Comparison of ENCODE assay signal across 1 cellular context in genomic region chr16:31351246-31351936, GRCh38.
TF ChIP-seq lines count a peak whose summit lies in the region.

No MANE protein-coding gene starts in this region.

TF ChIP-seq in GM12878, 131 proteins besides CTCF, POLR2A, EP300 and RAD21 (continued from another document and continues in another):
- TF ChIP-seq ELK1 (IDR thresholded peaks at IDR 0.05; ENCODE audit: low read depth, low read length) (no peak), EED (IDR thresholded peaks at IDR 0.05; ENCODE audit: low read depth) (peak; percentile 99), PAX5 (IDR thresholded peaks at IDR 0.05; ENCODE audit: borderline replicate concordance, low read depth, low read length) (peak; percentile 24; the same call in 1 of the 2 replicates), NKRF (conservative IDR thresholded peaks at IDR 0.05) (no peak), NFIC (IDR thresholded peaks at IDR 0.05; ENCODE audit: low read depth, low read length) (peak; percentile 85), RUNX3 (IDR thresholded peaks at IDR 0.05; ENCODE audit: low read length) (peak; percentile 81), CEBPZ (IDR thresholded peaks at IDR 0.05; ENCODE audit: low read depth, low read length) (no peak), IKZF2 (IDR thresholded peaks at IDR 0.05) (peak; percentile 91 to 97), EGR1 (IDR thresholded peaks at IDR 0.05; ENCODE audit: borderline replicate concordance in 1 of 2, low read depth in 2 of 2, low read length in 2 of 2) (peak in 1 of 2 experiments; percentile 34; a peak in 1 of 3 replicates), MTA3 (IDR thresholded peaks at IDR 0.05; ENCODE audit: borderline replicate concordance, low read length) (peak; percentile 91; the same call in 1 of the 2 replicates), PRDM15 (CRISPR knock-in tag; IDR thresholded peaks at IDR 0.05) (no peak), EZH2 (IDR thresholded peaks at IDR 0.05; ENCODE audit: borderline replicate concordance, control insufficient read depth, low read depth, low read length) (no peak), FOXM1 (IDR thresholded peaks at IDR 0.05; ENCODE audit: low read depth, low read length) (no peak), TBL1XR1 (IDR thresholded peaks at IDR 0.05; ENCODE audit: low read depth, low read length) (peak; percentile 85; the same call in 1 of the 2 replicates), ZBTB40 (IDR thresholded peaks at IDR 0.05; ENCODE audit: borderline replicate concordance) (no peak), YY1 (IDR thresholded peaks at IDR 0.05; ENCODE audit: low read depth, low read length) (no peak), HDGF (IDR thresholded peaks at IDR 0.05) (no peak), DPF2 (IDR thresholded peaks at IDR 0.05) (peak; percentile 60; the same call in 1 of the 2 replicates), PML (IDR thresholded peaks at IDR 0.05; ENCODE audit: low read length) (no peak; the same call in 1 of the 2 replicates), STAT3 (IDR thresholded peaks at IDR 0.05; ENCODE audit: low read depth, low read length) (no peak), ZZZ3 (IDR thresholded peaks at IDR 0.05; ENCODE audit: control insufficient read depth, insufficient read length, low read depth) (no peak)
- TF ChIP-seq, protein P1, sequence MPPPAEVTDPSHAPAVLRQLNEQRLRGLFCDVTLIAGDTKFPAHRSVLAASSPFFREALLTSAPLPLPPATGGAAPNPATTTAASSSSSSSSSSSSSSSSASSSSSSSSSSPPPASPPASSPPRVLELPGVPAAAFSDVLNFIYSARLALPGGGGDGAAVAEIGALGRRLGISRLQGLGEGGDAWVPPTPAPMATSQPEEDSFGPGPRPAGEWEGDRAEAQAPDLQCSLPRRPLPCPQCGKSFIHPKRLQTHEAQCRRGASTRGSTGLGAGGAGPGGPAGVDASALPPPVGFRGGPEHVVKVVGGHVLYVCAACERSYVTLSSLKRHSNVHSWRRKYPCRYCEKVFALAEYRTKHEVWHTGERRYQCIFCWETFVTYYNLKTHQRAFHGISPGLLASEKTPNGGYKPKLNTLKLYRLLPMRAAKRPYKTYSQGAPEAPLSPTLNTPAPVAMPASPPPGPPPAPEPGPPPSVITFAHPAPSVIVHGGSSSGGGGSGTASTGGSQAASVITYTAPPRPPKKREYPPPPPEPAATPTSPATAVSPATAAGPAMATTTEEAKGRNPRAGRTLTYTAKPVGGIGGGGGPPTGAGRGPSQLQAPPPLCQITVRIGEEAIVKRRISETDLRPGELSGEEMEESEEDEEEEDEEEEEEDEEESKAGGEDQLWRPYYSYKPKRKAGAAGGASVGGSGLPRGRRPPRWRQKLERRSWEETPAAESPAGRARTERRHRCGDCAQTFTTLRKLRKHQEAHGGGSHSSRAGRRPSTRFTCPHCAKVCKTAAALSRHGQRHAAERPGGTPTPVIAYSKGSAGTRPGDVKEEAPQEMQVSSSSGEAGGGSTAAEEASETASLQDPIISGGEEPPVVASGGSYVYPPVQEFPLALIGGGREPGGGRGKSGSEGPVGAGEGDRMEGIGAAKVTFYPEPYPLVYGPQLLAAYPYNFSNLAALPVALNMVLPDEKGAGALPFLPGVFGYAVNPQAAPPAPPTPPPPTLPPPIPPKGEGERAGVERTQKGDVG (CRISPR knock-in tag; IDR thresholded peaks at IDR 0.05): no peak
- TF ChIP-seq, protein P2, sequence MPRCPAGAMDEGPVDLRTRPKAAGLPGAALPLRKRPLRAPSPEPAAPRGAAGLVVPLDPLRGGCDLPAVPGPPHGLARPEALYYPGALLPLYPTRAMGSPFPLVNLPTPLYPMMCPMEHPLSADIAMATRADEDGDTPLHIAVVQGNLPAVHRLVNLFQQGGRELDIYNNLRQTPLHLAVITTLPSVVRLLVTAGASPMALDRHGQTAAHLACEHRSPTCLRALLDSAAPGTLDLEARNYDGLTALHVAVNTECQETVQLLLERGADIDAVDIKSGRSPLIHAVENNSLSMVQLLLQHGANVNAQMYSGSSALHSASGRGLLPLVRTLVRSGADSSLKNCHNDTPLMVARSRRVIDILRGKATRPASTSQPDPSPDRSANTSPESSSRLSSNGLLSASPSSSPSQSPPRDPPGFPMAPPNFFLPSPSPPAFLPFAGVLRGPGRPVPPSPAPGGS (IDR thresholded peaks at IDR 0.05; ENCODE audit: borderline replicate concordance, insufficient read depth, low read depth, low read length, poor library complexity, severe bottlenecking): peak; percentile 37
- TF ChIP-seq, protein P3, sequence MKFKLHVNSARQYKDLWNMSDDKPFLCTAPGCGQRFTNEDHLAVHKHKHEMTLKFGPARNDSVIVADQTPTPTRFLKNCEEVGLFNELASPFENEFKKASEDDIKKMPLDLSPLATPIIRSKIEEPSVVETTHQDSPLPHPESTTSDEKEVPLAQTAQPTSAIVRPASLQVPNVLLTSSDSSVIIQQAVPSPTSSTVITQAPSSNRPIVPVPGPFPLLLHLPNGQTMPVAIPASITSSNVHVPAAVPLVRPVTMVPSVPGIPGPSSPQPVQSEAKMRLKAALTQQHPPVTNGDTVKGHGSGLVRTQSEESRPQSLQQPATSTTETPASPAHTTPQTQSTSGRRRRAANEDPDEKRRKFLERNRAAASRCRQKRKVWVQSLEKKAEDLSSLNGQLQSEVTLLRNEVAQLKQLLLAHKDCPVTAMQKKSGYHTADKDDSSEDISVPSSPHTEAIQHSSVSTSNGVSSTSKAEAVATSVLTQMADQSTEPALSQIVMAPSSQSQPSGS (IDR thresholded peaks at IDR 0.05; ENCODE audit: low read length): no peak; the same call in 1 of the 2 replicates
- TF ChIP-seq, protein P4, sequence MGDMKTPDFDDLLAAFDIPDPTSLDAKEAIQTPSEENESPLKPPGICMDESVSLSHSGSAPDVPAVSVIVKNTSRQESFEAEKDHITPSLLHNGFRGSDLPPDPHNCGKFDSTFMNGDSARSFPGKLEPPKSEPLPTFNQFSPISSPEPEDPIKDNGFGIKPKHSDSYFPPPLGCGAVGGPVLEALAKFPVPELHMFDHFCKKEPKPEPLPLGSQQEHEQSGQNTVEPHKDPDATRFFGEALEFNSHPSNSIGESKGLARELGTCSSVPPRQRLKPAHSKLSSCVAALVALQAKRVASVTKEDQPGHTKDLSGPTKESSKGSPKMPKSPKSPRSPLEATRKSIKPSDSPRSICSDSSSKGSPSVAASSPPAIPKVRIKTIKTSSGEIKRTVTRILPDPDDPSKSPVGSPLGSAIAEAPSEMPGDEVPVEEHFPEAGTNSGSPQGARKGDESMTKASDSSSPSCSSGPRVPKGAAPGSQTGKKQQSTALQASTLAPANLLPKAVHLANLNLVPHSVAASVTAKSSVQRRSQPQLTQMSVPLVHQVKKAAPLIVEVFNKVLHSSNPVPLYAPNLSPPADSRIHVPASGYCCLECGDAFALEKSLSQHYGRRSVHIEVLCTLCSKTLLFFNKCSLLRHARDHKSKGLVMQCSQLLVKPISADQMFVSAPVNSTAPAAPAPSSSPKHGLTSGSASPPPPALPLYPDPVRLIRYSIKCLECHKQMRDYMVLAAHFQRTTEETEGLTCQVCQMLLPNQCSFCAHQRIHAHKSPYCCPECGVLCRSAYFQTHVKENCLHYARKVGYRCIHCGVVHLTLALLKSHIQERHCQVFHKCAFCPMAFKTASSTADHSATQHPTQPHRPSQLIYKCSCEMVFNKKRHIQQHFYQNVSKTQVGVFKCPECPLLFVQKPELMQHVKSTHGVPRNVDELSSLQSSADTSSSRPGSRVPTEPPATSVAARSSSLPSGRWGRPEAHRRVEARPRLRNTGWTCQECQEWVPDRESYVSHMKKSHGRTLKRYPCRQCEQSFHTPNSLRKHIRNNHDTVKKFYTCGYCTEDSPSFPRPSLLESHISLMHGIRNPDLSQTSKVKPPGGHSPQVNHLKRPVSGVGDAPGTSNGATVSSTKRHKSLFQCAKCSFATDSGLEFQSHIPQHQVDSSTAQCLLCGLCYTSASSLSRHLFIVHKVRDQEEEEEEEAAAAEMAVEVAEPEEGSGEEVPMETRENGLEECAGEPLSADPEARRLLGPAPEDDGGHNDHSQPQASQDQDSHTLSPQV (IDR thresholded peaks at IDR 0.05): no peak
